Comparison of ENCODE assay signal across 10 cellular contexts in the genomic region with DNA sequence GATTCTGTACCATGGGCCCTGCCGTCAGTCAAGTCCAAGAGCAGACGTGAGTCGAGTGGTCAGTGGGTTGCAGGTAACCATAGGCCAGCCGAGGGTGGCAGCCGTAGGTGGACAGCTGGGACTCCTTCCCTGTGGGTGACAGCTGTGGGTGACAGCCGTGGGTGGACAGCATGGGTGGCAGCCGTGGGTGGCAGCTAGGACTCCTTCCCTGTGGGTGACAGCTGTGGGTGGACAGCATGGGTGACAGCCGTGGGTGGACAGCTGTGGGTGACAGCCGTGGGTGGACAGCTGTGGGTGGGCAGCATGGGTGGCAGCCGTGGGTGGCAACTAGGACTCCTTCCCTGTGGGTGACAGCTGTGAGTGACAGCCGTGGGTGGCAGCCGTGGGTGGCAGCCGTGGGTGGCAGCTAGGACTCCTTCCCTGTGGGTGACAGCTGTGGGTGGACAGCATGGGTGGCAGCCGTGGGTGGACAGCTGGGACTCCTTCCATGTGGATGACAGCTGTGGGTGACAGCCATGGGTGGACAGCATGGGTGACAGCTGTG. TPM values are rescaled to one million over a fixed set of nuclear protein-coding genes. Genes with fewer than 3 reads are reported as not detected.
"Had no signal": no experiment of that assay in that cellular context is flagged by ENCODE, and none has a peak within 500 bp of the region (broad histone marks: within the 10 kb centered on the region; RNA-seq: fewer than 3 reads in every experiment).

No MANE protein-coding gene starts in this region.

RNA-seq across cellular contexts. Expression of gene CFAP97D2, which starts 2.6 kb away (rescaled TPM):
- total RNA-seq: activated B cell treated with CpG ODN at 0.5 μM for 24 hours; activated CD8-positive, alpha-beta T cell treated with anti-CD3 and anti-CD28 coated beads, Interleukin-2, amount 10 ng/mL, durations not matched to agents 7 days and 5 days; activated T-cell treated with anti-CD3 and anti-CD28 coated beads, Interleukin-2, amount 50 U/mL, for 4 hours; activated T-helper 1 cell treated with anti-CD3 and anti-CD28 coated beads, Interleukin-12 subunit alpha, Interleukin-12 subunit beta, Interleukin-2, Interleukin-4 antibody, amounts not matched to agents 30 ng/mL and 10 ng/mL and 1 ng/mL, durations not matched to agents 14 hours and 24 hours and 36 hours; cerebellum; MCF 10A; OCI-LY7; PC-9; Right ventricle myocardium inferior; SK-MEL-5 had no signal
